22 cellular contexts compared by ENCODE assay signal in genomic region chrX:69177511-69178162, GRCh38.
"Had no signal": no experiment of that assay in that cellular context is flagged by ENCODE, and none has a peak within 500 bp of the region (broad histone marks: within the 10 kb centered on the region; RNA-seq: fewer than 3 reads in every experiment).

No MANE protein-coding gene starts in this region.

- DNase-seq: activated CD4-positive, alpha-beta T cell treated with anti-CD3 and anti-CD28 coated beads for 4 hours; activated CD8-positive, alpha-beta memory T cell treated with anti-CD3 and anti-CD28 coated beads, Interleukin-2, amount 50 U/mL, for 4 hours; activated CD8-positive, alpha-beta T cell treated with anti-CD3 and anti-CD28 coated beads for 36 hours; activated naive CD4-positive, alpha-beta T cell; activated naive CD8-positive, alpha-beta T cell treated with anti-CD3 and anti-CD28 coated beads, Interleukin-2, amount 50 U/mL, for 24 hours; activated T-cell treated with anti-CD3 and anti-CD28 coated beads, Interleukin-2, amount 50 U/mL, for 72 hours; amniotic stem cell; brain microvascular endothelial cell; caudate nucleus; MG63; MV-4-11; NCI-H1092 treated with DMSO at 0.1 percent for 48 hours; NCI-H1417 treated with DMSO at 0.1 percent for 48 hours; NCI-H1694; NCI-H2029 treated with DMSO at 0.1 percent for 48 hours; NCI-H510A treated with DMSO at 0.1 percent for 48 hours; NK-92 treated with Interleukin-12 subunit alpha and Interleukin-12 subunit beta, amount 100 ng/mL, for 24 hours; SHP77 had no signal

- H3K9ac ChIP-seq: KMS-11 had no signal

- H3K4me2 ChIP-seq: KMS-11 had no signal

- ATAC-seq: activated CD4-positive, CD25-positive, alpha-beta regulatory T cell treated with anti-CD3 and anti-CD28 coated beads, Interleukin-2, amount 50 U/mL, for 24 hours; activated CD8-positive, alpha-beta T cell treated with anti-CD3 and anti-CD28 coated beads for 36 hours; activated naive CD4-positive, alpha-beta T cell treated with anti-CD3 and anti-CD28 coated beads, Interleukin-2, amount 50 U/mL, for 72 hours; activated naive CD8-positive, alpha-beta T cell treated with anti-CD3 and anti-CD28 coated beads, Interleukin-2, amount 50 U/mL, for 24 hours; activated T-cell treated with anti-CD3 and anti-CD28 coated beads, Interleukin-2, amount 50 U/mL, for 72 hours had no signal

- H3K4me3 ChIP-seq: MG63, SJSA1 had no signal

- H3K9me3 ChIP-seq: MG63, SJSA1 had no signal

- H3K27ac ChIP-seq: brain microvascular endothelial cell, KMS-11, SJSA1 had no signal

- H3K4me1 ChIP-seq: SJSA1 had no signal

- H3K36me3 ChIP-seq: brain microvascular endothelial cell, MG63, SJSA1 had no signal

- H3K27me3 ChIP-seq: brain microvascular endothelial cell, MG63, SJSA1 had no signal
